ENCODE assay signal across 16 cellular contexts in the genomic region with DNA sequence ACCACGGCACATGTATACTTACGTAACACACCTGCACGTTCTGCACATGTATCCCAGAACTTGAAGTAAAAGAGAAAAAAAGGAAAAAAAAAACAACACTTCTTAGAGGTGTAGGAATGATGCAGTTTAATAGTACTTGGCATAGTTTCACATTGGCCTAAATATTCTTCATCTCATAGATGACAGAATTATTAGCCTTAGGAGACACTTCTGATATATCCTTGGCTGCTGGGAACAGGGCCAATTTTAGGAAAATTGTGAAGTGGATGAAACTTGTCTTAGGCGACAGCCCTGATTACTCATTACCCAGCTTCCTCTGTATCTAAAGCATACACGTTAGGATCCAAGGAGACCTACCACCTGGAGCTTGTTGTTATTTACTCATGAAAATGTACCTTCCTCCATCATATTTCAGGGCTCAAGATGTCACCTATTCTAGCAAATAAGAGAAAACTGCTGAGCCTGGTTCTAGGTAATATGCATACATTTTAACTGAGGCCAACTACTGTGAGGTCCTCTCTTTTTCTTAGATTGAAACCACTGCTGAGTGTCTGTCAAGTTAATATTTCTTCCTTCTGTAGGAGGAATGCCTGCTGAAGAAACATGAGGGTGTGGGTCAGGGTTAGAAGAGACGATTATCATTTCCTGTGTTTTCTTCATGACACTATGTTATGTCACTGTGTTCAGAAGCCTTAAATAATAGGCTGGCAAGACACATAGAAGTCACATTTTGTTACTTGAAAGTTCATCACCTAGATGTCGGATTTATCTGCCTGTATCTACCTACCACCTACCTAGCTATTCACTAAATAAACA. TPM values are rescaled to one million over a fixed set of nuclear protein-coding genes. Genes with fewer than 3 reads are reported as not detected.
A peak's percentile ranks its signal among the peaks of the same experiment; 100 is the strongest.
DNase-seq lines count a peak whose midpoint lies in the region; FAIRE-seq and TF ChIP-seq lines count a peak whose summit lies in the region.
"Had no signal": no experiment of that assay in that cellular context is flagged by ENCODE, and none has a peak within 500 bp of the region (broad histone marks: within the 10 kb centered on the region; RNA-seq: fewer than 3 reads in every experiment).

No MANE protein-coding gene starts in this region.

- H3K9me3 ChIP-seq in Loucy (ENCODE audit: insufficient read depth, low read depth, low read length) (no peaks in the 10 kb centered on the region), prostate gland (no peaks in the 10 kb centered on the region)

- no peak overlapping the region for H3K4me3 ChIP-seq in Loucy (ENCODE audit: low read length, poor library complexity, severe bottlenecking)
- no peak overlapping the region for H3K4me3 ChIP-seq in bronchial epithelial cell (ENCODE audit: low read depth, low read length)
- no peak overlapping the region for H3K4me3 ChIP-seq in prostate gland

- peak overlapping the region; percentile 39 for H3K27ac Mint-ChIP-seq in osteocyte (ENCODE audit: unreplicated experiment)
- H3K27ac Mint-ChIP-seq: CD4-positive, alpha-beta T cell had no signal

- H2AFZ ChIP-seq in Loucy (ENCODE audit: low read length), result 0 out of 2 replicates have a peak overlapping the region, but pooled peaks have one; percentile 60

- no peaks in the 10 kb centered on the region for H3K9me2 ChIP-seq in Loucy (replicated peaks; ENCODE audit: low read depth, low read length)

- no peaks in the 10 kb centered on the region for H3K36me3 Mint-ChIP-seq in osteocyte (ENCODE audit: unreplicated experiment)

- in situ Hi-C loops in GM13976 (cut with MboI; ENCODE audit: low sequenced_read_pairs, unreplicated experiment), result no loop called here

- H3K79me2 ChIP-seq in Loucy (ENCODE audit: insufficient read depth, low read length), result no peaks in the 10 kb centered on the region

- 52% methylated on average over 7 of the region's 7 CpGs for WGBS in prostate gland

- no peak for FAIRE-seq in bronchial epithelial cell (lab: Jason Lieb, UNC)

- no peak overlapping the region for H3K4me3 Mint-ChIP-seq in osteocyte (ENCODE audit: unreplicated experiment)
- H3K4me3 Mint-ChIP-seq: CD4-positive, alpha-beta T cell had no signal

- intact Hi-C loops in prostate gland (cut with DNase I), result no loop called here

- TF ChIP-seq POLR2A in prostate gland (IDR thresholded peaks at IDR 0.05), result no peak

- H3K27me3 Mint-ChIP-seq in osteocyte (ENCODE audit: unreplicated experiment), result no peaks in the 10 kb centered on the region

- no peaks in the 10 kb centered on the region for H3K4me1 ChIP-seq in Loucy (ENCODE audit: insufficient read depth, low read length, poor library complexity, severe bottlenecking)
- H3K4me1 ChIP-seq in prostate gland (replicated peaks), result no peaks in the 10 kb centered on the region

- DNase-seq in GM04504 (ENCODE audit: low read depth) (peak; percentile 56), bronchial epithelial cell (ENCODE audit: low read depth) (peak; percentile 37), osteocyte (ENCODE audit: extremely low spot score, unreplicated experiment) (no peak), GM13976 (ENCODE audit: low spot score) (no peak), NOMO-1 treated with dmso at 0.1 percent for 144 hours (lab: John Stamatoyannopoulos, UW; ENCODE audit: unreplicated experiment) (no peak), prostate gland (ENCODE audit: low spot score) (no peak), GM19238 (ENCODE audit: insufficient read length, low spot score) (no peak)
- DNase-seq: activated CD4-positive, alpha-beta T cell treated with anti-CD3 and anti-CD28 coated beads, Interleukin-2, amount 50 U/mL, for 1 hour; amniotic stem cell; CD4-positive, alpha-beta T cell; cortex of kidney; GF-D8; NCI-H524; stimulated activated CD4-positive, alpha-beta T cell treated with anti-CD3 and anti-CD28 coated beads, Interleukin-12 subunit alpha, Interleukin-12 subunit beta, amount 100 ng/mL, for 4 hours had no signal

- H3K27me3 ChIP-seq in Loucy (ENCODE audit: insufficient read depth, low read length, poor library complexity, severe bottlenecking) (no peaks in the 10 kb centered on the region), bronchial epithelial cell (ENCODE audit: control insufficient read depth, insufficient read depth, low read length) (no peaks in the 10 kb centered on the region), prostate gland (replicated peaks; ENCODE audit: insufficient read depth) (no peaks in the 10 kb centered on the region)

- no peak overlapping the region for H3K27ac ChIP-seq in prostate gland

- no peak overlapping the region for H3K4me2 ChIP-seq in Loucy (ENCODE audit: low read depth, low read length, poor library complexity, severe bottlenecking)

- H3K9ac ChIP-seq in Loucy (ENCODE audit: low read depth, low read length, poor library complexity, severe bottlenecking), result no peak overlapping the region

- peaks cover 17% of the 10 kb centered on the region for H3K9me3 Mint-ChIP-seq in osteocyte (ENCODE audit: unreplicated experiment)
- H3K9me3 Mint-ChIP-seq: CD4-positive, alpha-beta T cell had no signal

- H3K36me3 ChIP-seq in Loucy (ENCODE audit: insufficient read depth, low read length) (no peaks in the 10 kb centered on the region), bronchial epithelial cell (ENCODE audit: control insufficient read depth, insufficient read depth, low read length) (no peaks in the 10 kb centered on the region), prostate gland (no peaks in the 10 kb centered on the region)

- TF ChIP-seq CTCF in Loucy (conservative IDR thresholded peaks at IDR 0.05; ENCODE audit: low read length) (no peak), bronchial epithelial cell (IDR thresholded peaks at IDR 0.05; ENCODE audit: insufficient read depth, low read length, severe bottlenecking) (no peak), osteocyte (IDR thresholded peaks at IDR 0.05) (no peak), GM13976 (IDR thresholded peaks at IDR 0.05; ENCODE audit: borderline replicate concordance, control extremely low read depth, extremely low read depth, insufficient read depth, missing control alignments) (no peak), prostate gland (IDR thresholded peaks at IDR 0.05) (no peak)

- no peaks in the 10 kb centered on the region for H4K20me1 ChIP-seq in Loucy (ENCODE audit: insufficient read depth, low read length, poor library complexity, severe bottlenecking)

- peaks cover 12% of the 10 kb centered on the region for H3K4me1 Mint-ChIP-seq in osteocyte (ENCODE audit: unreplicated experiment)

- no peaks in the 10 kb centered on the region for H3F3A ChIP-seq in Loucy (ENCODE audit: low read depth)

RNA-seq across cellular contexts. Expression of a gene that starts 44.3 kb away (rescaled TPM):
- total RNA-seq in bronchial epithelial cell, result under 0.01 and 0.26 TPM in 2 replicates
- 3.4 and 3.9 TPM in 2 replicates for total RNA-seq in osteocyte
- 10 to 100 TPM; 10.7 to 23.3 TPM for total RNA-seq in prostate gland
- total RNA-seq: T-helper 2 cell treated with Interferon-gamma antibody and Interleukin-4, amounts not matched to agents 100 ng/mL and 5 ng/mL, for 36 hours had no signal

Comparison
In these comparisons a context has a peak if more than half of its experiments do, and no peak if none do; other contexts are left out.
1. DNase-seq: peak in GM04504 (single experiment) and bronchial epithelial cell (single experiment); none in osteocyte (single experiment), GM13976 (single experiment), NOMO-1 treated with dmso at 0.1 percent for 144 hours (single experiment), prostate gland (single experiment) and GM19238 (single experiment).